Comparison of ENCODE assay signal across 1 cellular context in genomic region chr10:93190377-93190776, GRCh38.
TF ChIP-seq lines count a peak whose summit lies in the region.

No MANE protein-coding gene starts in this region.

TF ChIP-seq in H1, 55 proteins besides CTCF, POLR2A, EP300 and RAD21:
- TF ChIP-seq RXRA (IDR thresholded peaks at IDR 0.05; ENCODE audit: insufficient read depth, low read depth, low read length) = no peak
- TF ChIP-seq CHD1 (IDR thresholded peaks at IDR 0.05; ENCODE audit: low read depth, low read length) = no peak
- TF ChIP-seq TAF1 (IDR thresholded peaks at IDR 0.05; ENCODE audit: low read depth, low read length) = no peak
- no peak for TF ChIP-seq CREB1 (IDR thresholded peaks at IDR 0.05)
- TF ChIP-seq GABPA (IDR thresholded peaks at IDR 0.05; ENCODE audit: borderline replicate concordance, insufficient read depth, low read length) = no peak
- TF ChIP-seq CBX5 (IDR thresholded peaks at IDR 0.05; ENCODE audit: low read depth, low read length) = no peak
- no peak for TF ChIP-seq RBBP5 (IDR thresholded peaks at IDR 0.05; ENCODE audit: borderline replicate concordance, low read depth, low read length)
- TF ChIP-seq RFX5 (IDR thresholded peaks at IDR 0.05; ENCODE audit: borderline replicate concordance, low read depth, low read length) = no peak
- no peak for TF ChIP-seq NANOG (IDR thresholded peaks at IDR 0.05; ENCODE audit: insufficient read depth, low read depth, low read length, poor library complexity, severe bottlenecking)
- no peak for TF ChIP-seq EZH2 (IDR thresholded peaks at IDR 0.05; ENCODE audit: low read depth, low read length, severe bottlenecking)
- TF ChIP-seq SIN3A (conservative IDR thresholded peaks at IDR 0.05 in 1 of 2, IDR thresholded peaks at IDR 0.05 in 1 of 2; ENCODE audit: low read depth in 1 of 2, low read length in 2 of 2) = no peak
